ENCODE assay signal across 8 cellular contexts in genomic region chr22:30444632-30445437, GRCh38. TPM values are rescaled to one million over a fixed set of nuclear protein-coding genes. Genes with fewer than 3 reads are reported as not detected.
A peak's percentile ranks its signal among the peaks of the same experiment; 100 is the strongest.
DNase-seq lines count a peak whose midpoint lies in the region; ATAC-seq and TF ChIP-seq lines count a peak whose summit lies in the region.

No MANE protein-coding gene starts in this region.

- H3K36me3 ChIP-seq in H7 (replicated peaks; ENCODE audit: control insufficient read depth, insufficient read depth, low read length) (no peaks in the 10 kb centered on the region), esophagus squamous epithelium (no peaks in the 10 kb centered on the region)

- DNase-seq in CD1c-positive myeloid dendritic cell (ENCODE audit: extremely low spot score) (peak; percentile 67), H7 (peak; percentile 95), NCI-H526 (lab: John Stamatoyannopoulos, UW) (peak; percentile 40 to 79), esophagus squamous epithelium (lab: John Stamatoyannopoulos, UW) (no peak), neural crest cell (ENCODE audit: low read depth, low spot score) (peak; percentile 77), G401 (ENCODE audit: low spot score) (no peak), NCI-H128 (lab: John Stamatoyannopoulos, UW; ENCODE audit: unreplicated experiment) (no peak)
- DNase-seq in activated CD8-positive, alpha-beta memory T cell treated with anti-CD3 and anti-CD28 coated beads, Interleukin-2, amount 10 ng/mL, durations not matched to agents 7 days and 5 days = peak; percentile 78

- CTCF ChIA-PET in activated CD8-positive, alpha-beta memory T cell treated with anti-CD3 and anti-CD28 coated beads, Interleukin-2, amount 10 ng/mL, durations not matched to agents 7 days and 5 days (lab: Charles Lee) = interaction anchor here (0.7 to 4.0 kb wide), 12 partner anchors 11 to 190 kb away, joined by 3 to 52 read pairs (median 3); partner anchors contain the start of gene TCN2

- in situ Hi-C loops in G401 (cut with HindIII; ENCODE audit: low sequenced_read_pairs) = no loop called here

- H3K4me3 ChIP-seq in H7 (ENCODE audit: insufficient read depth, low read depth, low read length) = no peak overlapping the region
- H3K4me3 ChIP-seq in esophagus squamous epithelium = no peak overlapping the region

- H3K27me3 ChIP-seq in H7 (ENCODE audit: control insufficient read depth, insufficient read depth, low read length) = no peaks in the 10 kb centered on the region
- peaks cover 0 to 44% (median 0%) of the 10 kb centered on the region in 4 donors for H3K27me3 ChIP-seq in esophagus squamous epithelium

- peaks cover 6% of the 10 kb centered on the region for H3K36me3 Mint-ChIP-seq in activated CD8-positive, alpha-beta memory T cell treated with anti-CD3 and anti-CD28 coated beads, Interleukin-2, amount 10 ng/mL, durations not matched to agents 7 days and 5 days
- H3K36me3 Mint-ChIP-seq in neural crest cell (ENCODE audit: low read depth) = no peaks in the 10 kb centered on the region

- H3K27ac ChIP-seq in esophagus squamous epithelium = peak overlapping the region in 3 of 4 donors; percentile 36 to 75 (median 74)

- peaks cover 43% of the 10 kb centered on the region for H3K27me3 Mint-ChIP-seq in activated CD8-positive, alpha-beta memory T cell treated with anti-CD3 and anti-CD28 coated beads, Interleukin-2, amount 10 ng/mL, durations not matched to agents 7 days and 5 days
- H3K27me3 Mint-ChIP-seq in neural crest cell (ENCODE audit: low read depth) = peaks cover 2% of the 10 kb centered on the region

- TF ChIP-seq CTCF in esophagus squamous epithelium (IDR thresholded peaks at IDR 0.05) = peak; percentile 48 to 88 (median 69)
- peak; percentile 82 for TF ChIP-seq CTCF in neural crest cell (conservative IDR thresholded peaks at IDR 0.05)

- intact Hi-C loops in esophagus squamous epithelium (cut with DNase I) = loop anchor here (10.0 kb wide), 1 partner anchor 310 kb away; no protein-coding TSS in a partner anchor

- WGBS in esophagus squamous epithelium, 2 donors = 18 to 29% methylated on average over 10 to 11 of the region's 11 CpGs

- no peaks in the 10 kb centered on the region for H3K9me3 ChIP-seq in esophagus squamous epithelium

- peaks cover 32% of the 10 kb centered on the region for H3K4me1 Mint-ChIP-seq in activated CD8-positive, alpha-beta memory T cell treated with anti-CD3 and anti-CD28 coated beads, Interleukin-2, amount 10 ng/mL, durations not matched to agents 7 days and 5 days
- peaks cover 12% of the 10 kb centered on the region for H3K4me1 Mint-ChIP-seq in neural crest cell

- peaks cover 3% of the 10 kb centered on the region for H3K9me3 Mint-ChIP-seq in activated CD8-positive, alpha-beta memory T cell treated with anti-CD3 and anti-CD28 coated beads, Interleukin-2, amount 10 ng/mL, durations not matched to agents 7 days and 5 days (ENCODE audit: low read depth)
- H3K9me3 Mint-ChIP-seq in neural crest cell = no peaks in the 10 kb centered on the region

- H3K4me1 ChIP-seq in esophagus squamous epithelium = peaks cover 0 to 38% (median under 1%) of the 10 kb centered on the region in 3 donors

- ATAC-seq in activated CD8-positive, alpha-beta memory T cell treated with anti-CD3 and anti-CD28 coated beads, Interleukin-2, amount 10 ng/mL, durations not matched to agents 7 days and 5 days = peak; percentile 54

- TF ChIP-seq POLR2A in esophagus squamous epithelium (IDR thresholded peaks at IDR 0.05) = no peak

- no peak overlapping the region for H3K4me3 Mint-ChIP-seq in activated CD8-positive, alpha-beta memory T cell treated with anti-CD3 and anti-CD28 coated beads, Interleukin-2, amount 10 ng/mL, durations not matched to agents 7 days and 5 days
- H3K4me3 Mint-ChIP-seq in neural crest cell = peak overlapping the region; percentile 66

- peak overlapping the region; percentile 31 for H3K27ac Mint-ChIP-seq in activated CD8-positive, alpha-beta memory T cell treated with anti-CD3 and anti-CD28 coated beads, Interleukin-2, amount 10 ng/mL, durations not matched to agents 7 days and 5 days
- peak overlapping the region; percentile 93 for H3K27ac Mint-ChIP-seq in neural crest cell (ENCODE audit: unreplicated experiment)

RNA-seq across cellular contexts. Expression of gene MTFP1, which starts 19.3 kb away (rescaled TPM):
- total RNA-seq in H7 (2014; rRNA removed; shearing (Covaris generic)) = 96.3 and 117 TPM in 2 replicates
- total RNA-seq in activated CD8-positive, alpha-beta memory T cell treated with anti-CD3 and anti-CD28 coated beads, Interleukin-2, amount 10 ng/mL, durations not matched to agents 7 days and 5 days = 10 to 100 TPM; 59.1 to 73.4 TPM
- total RNA-seq in esophagus squamous epithelium (10 to 100 TPM; 15.9 to 21.2 (median 19.0) TPM), neural crest cell (37.4 and 38.9 TPM in 2 replicates)
- 79.7 and 96.7 TPM in 2 replicates for total RNA-seq in G401 (2014; rRNA removed; shearing (Covaris generic))

RNA-seq across cellular contexts. Expression of gene SEC14L3, which starts 27.0 kb away (rescaled TPM):
- not detected in 2 replicates for total RNA-seq in H7 (2014; rRNA removed; shearing (Covaris generic))
- total RNA-seq in activated CD8-positive, alpha-beta memory T cell treated with anti-CD3 and anti-CD28 coated beads, Interleukin-2, amount 10 ng/mL, durations not matched to agents 7 days and 5 days = not detected
- under 1 TPM in 1 of 4 donors, not detected in 3; 0.19 TPM for total RNA-seq in esophagus squamous epithelium
- total RNA-seq in neural crest cell = not detected in 2 replicates
- not detected in 2 replicates for total RNA-seq in G401 (2014; rRNA removed; shearing (Covaris generic))

RNA-seq across cellular contexts. Expression of gene SEC14L2, which starts 48.0 kb away (rescaled TPM):
- total RNA-seq in H7 (2014; rRNA removed; shearing (Covaris generic)) = 1.7 and 4.2 TPM in 2 replicates
- total RNA-seq in activated CD8-positive, alpha-beta memory T cell treated with anti-CD3 and anti-CD28 coated beads, Interleukin-2, amount 10 ng/mL, durations not matched to agents 7 days and 5 days = 1 to 10 TPM; 2.2 to 4.8 TPM
- total RNA-seq in esophagus squamous epithelium = 10 to 100 TPM; 16.6 to 45.4 (median 28.2) TPM
- total RNA-seq in neural crest cell = 10.8 and 11.6 TPM in 2 replicates
- 13.1 and 15.8 TPM in 2 replicates for total RNA-seq in G401 (2014; rRNA removed; shearing (Covaris generic))

RNA-seq across cellular contexts. Expression of gene RNF215, which starts 57.6 kb away (rescaled TPM):
- 24.7 and 26.6 TPM in 2 replicates for total RNA-seq in H7 (2014; rRNA removed; shearing (Covaris generic))
- 10 to 100 TPM in 1 of 2 experiments, 1 to 10 TPM in 1; 8.5 to 10.5 TPM for total RNA-seq in activated CD8-positive, alpha-beta memory T cell treated with anti-CD3 and anti-CD28 coated beads, Interleukin-2, amount 10 ng/mL, durations not matched to agents 7 days and 5 days
- 1 to 10 TPM; 2.3 to 8.4 (median 3.9) TPM for total RNA-seq in esophagus squamous epithelium
- 27.4 and 29.2 TPM in 2 replicates for total RNA-seq in neural crest cell
- total RNA-seq in G401 (2014; rRNA removed; shearing (Covaris generic)) = 20.5 and 23.2 TPM in 2 replicates

Comparison
In these comparisons a context has a peak if more than half of its experiments do, and no peak if none do; other contexts are left out.
1. DNase-seq: peak in CD1c-positive myeloid dendritic cell (single experiment), H7 (single experiment), NCI-H526 (2 of 2), activated CD8-positive, alpha-beta memory T cell treated with anti-CD3 and anti-CD28 coated beads, Interleukin-2, amount 10 ng/mL, durations not matched to agents 7 days and 5 days (single experiment) and neural crest cell (single experiment); none in esophagus squamous epithelium (single experiment), G401 (single experiment) and NCI-H128 (single experiment).